ENCODE assay signal across 8 cellular contexts in genomic region chr6:158715330-158716311, GRCh38.
DNase-seq lines count a peak whose midpoint lies in the region; ATAC-seq, FAIRE-seq and TF ChIP-seq lines count a peak whose summit lies in the region.

No MANE protein-coding gene starts in this region.

- POLR2A ChIA-PET in K562 (lab: Yijun Ruan, JAX) = interaction anchor here (0.6 to 1.6 kb wide), 4 partner anchors 8 to 253 kb away, joined by 3 to 5 read pairs (median 4); no protein-coding TSS in a partner anchor

- CTCF ChIA-PET in K562 (lab: Yijun Ruan, JAX; ENCODE audit: low intra/inter-chr PET ratio) = no interaction called here
- CTCF ChIA-PET in Calu3 (lab: Charles Lee) = interaction anchor here (0.7 kb wide), 1 partner anchor 9 kb away, joined by 3 read pairs; no protein-coding TSS in a partner anchor

- in situ Hi-C loops in K562 (cut with MboI) = loop anchor here (25.0 kb wide), 1 partner anchor 272 kb away; no protein-coding TSS in a partner anchor

- H3K4me2 ChIP-seq in K562 (ENCODE audit: insufficient read depth, low read length) = peak overlapping the region; percentile 44; the same call in 1 of the 2 replicates

- TF ChIP-seq CTCF in K562 (IDR thresholded peaks at IDR 0.05 in 2 of 3, conservative IDR thresholded peaks at IDR 0.05 in 1 of 3; ENCODE audit: insufficient read depth in 2 of 3, low read depth in 1 of 3, low read length in 3 of 3) (no peak), body of pancreas (IDR thresholded peaks at IDR 0.05) (no peak), Calu3 (IDR thresholded peaks at IDR 0.05; ENCODE audit: unreplicated experiment) (no peak)

- intact Hi-C loops in K562 (cut with micrococcal nuclease) = no loop called here
- intact Hi-C loops in body of pancreas (cut with DNase I) = loop anchor here (5.0 kb wide), 1 partner anchor 257 kb away; no protein-coding TSS in a partner anchor
- intact Hi-C loops in Calu3 (cut with micrococcal nuclease; ENCODE audit: unreplicated experiment) = no loop called here

- H3K9me1 ChIP-seq in K562 (ENCODE audit: control insufficient read depth, insufficient read depth, low read length) = no peaks in the 10 kb centered on the region

- 0 out of 2 replicates have a peak, but pooled peaks cover 2% of the 10 kb centered on the region for H4K20me1 ChIP-seq in K562 (replicated peaks; ENCODE audit: control insufficient read depth, insufficient read depth, low read length)

- TF ChIP-seq EP300 in K562 (IDR thresholded peaks at IDR 0.05; ENCODE audit: low read length) = no peak

- peaks cover 92% of the 10 kb centered on the region for H3K36me3 Mint-ChIP-seq in activated T-cell treated with anti-CD3 and anti-CD28 coated beads, Interleukin-2, amount 50 U/mL, for 24 hours (ENCODE audit: low read depth)
- H3K36me3 Mint-ChIP-seq in Calu3 (ENCODE audit: insufficient read depth, unreplicated experiment) = peaks cover 16% of the 10 kb centered on the region

- H3K27ac Mint-ChIP-seq in activated T-cell treated with anti-CD3 and anti-CD28 coated beads, Interleukin-2, amount 50 U/mL, for 24 hours = peak overlapping the region; percentile 38
- no peak overlapping the region for H3K27ac Mint-ChIP-seq in Calu3 (ENCODE audit: unreplicated experiment)

- H3K27me3 ChIP-seq in K562 (ENCODE audit: control insufficient read depth in 2 of 2, insufficient read depth in 2 of 2, low read length in 2 of 2) (peaks cover 2 to 11% of the 10 kb centered on the region in 2 experiments; a peak in 3 of 5 replicates), body of pancreas (no peaks in the 10 kb centered on the region)

- no peaks in the 10 kb centered on the region for H3K79me2 ChIP-seq in K562 (ENCODE audit: control insufficient read depth, insufficient read depth, low read length)

- ATAC-seq in HG03159 (IDR thresholded peaks at IDR 0.05; ENCODE audit: unreplicated experiment) (peak; percentile 66), K562 (no peak), body of pancreas (no peak)

- no peaks in the 10 kb centered on the region for H3K9me3 Mint-ChIP-seq in activated T-cell treated with anti-CD3 and anti-CD28 coated beads, Interleukin-2, amount 50 U/mL, for 24 hours
- H3K9me3 Mint-ChIP-seq in Calu3 (ENCODE audit: low read depth, unreplicated experiment) = no peaks in the 10 kb centered on the region

- TF ChIP-seq POLR2A in K562 (conservative IDR thresholded peaks at IDR 0.05) (no peak), body of pancreas (IDR thresholded peaks at IDR 0.05) (no peak)

- no peak for TF ChIP-seq RAD21 in K562 (CRISPR knock-in tag; conservative IDR thresholded peaks at IDR 0.05 in 1 of 2, IDR thresholded peaks at IDR 0.05 in 1 of 2)

- H3K27ac ChIP-seq in K562 (ENCODE audit: extremely low read depth, low read depth, low read length) = no peak overlapping the region
- peak overlapping the region; percentile 30 for H3K27ac ChIP-seq in substantia nigra (ENCODE audit: low read depth, low read length, poor library complexity, severe bottlenecking)
- H3K27ac ChIP-seq in body of pancreas = peak overlapping the region in 1 of 4 donors; percentile 24

- FAIRE-seq in K562 (lab: Jason Lieb, UNC) = no peak

- no TSS peak for BruUV-seq in K562 (replicated peaks; lab: Mats Ljungman, UMichigan)
- no TSS peak for BruUV-seq in Calu3 (replicated peaks; lab: Mats Ljungman, UMichigan)

- peak overlapping the region; percentile 61 for H2AFZ ChIP-seq in K562 (ENCODE audit: low read depth, low read length)

- no peak overlapping the region for H3K4me3 ChIP-seq in K562
- H3K4me3 ChIP-seq in body of pancreas = no peak overlapping the region

- no peak overlapping the region for H3K4me3 Mint-ChIP-seq in activated T-cell treated with anti-CD3 and anti-CD28 coated beads, Interleukin-2, amount 50 U/mL, for 24 hours
- no peak overlapping the region for H3K4me3 Mint-ChIP-seq in Calu3 (ENCODE audit: low read depth, unreplicated experiment)

- H3K4me1 ChIP-seq in K562 (replicated peaks in 1 of 2; ENCODE audit: control insufficient read depth in 2 of 2, insufficient read depth in 2 of 2, low read length in 2 of 2) (peaks cover 3 to 8% of the 10 kb centered on the region in 2 experiments; a peak in 4 of 5 replicates), body of pancreas (peaks cover 8% of the 10 kb centered on the region)

- H3K4me1 Mint-ChIP-seq in activated T-cell treated with anti-CD3 and anti-CD28 coated beads, Interleukin-2, amount 50 U/mL, for 24 hours (ENCODE audit: low read depth) = peaks cover 55% of the 10 kb centered on the region
- H3K4me1 Mint-ChIP-seq in Calu3 (ENCODE audit: low read depth, unreplicated experiment) = peaks cover 51% of the 10 kb centered on the region

- H3K36me3 ChIP-seq in K562 (ENCODE audit: control insufficient read depth, insufficient read depth, low read length) = no peaks in the 10 kb centered on the region
- H3K36me3 ChIP-seq in body of pancreas (replicated peaks in 1 of 2; ENCODE audit: insufficient read depth in 1 of 2, low read depth in 2 of 2) = no peaks in the 10 kb centered on the region

- no peaks in the 10 kb centered on the region for H3K9me3 ChIP-seq in K562 (replicated peaks; ENCODE audit: control insufficient read depth, insufficient read depth, low read depth, low read length)
- no peaks in the 10 kb centered on the region for H3K9me3 ChIP-seq in body of pancreas

- no peaks in the 10 kb centered on the region for H3K27me3 Mint-ChIP-seq in activated T-cell treated with anti-CD3 and anti-CD28 coated beads, Interleukin-2, amount 50 U/mL, for 24 hours
- no peaks in the 10 kb centered on the region for H3K27me3 Mint-ChIP-seq in Calu3 (ENCODE audit: unreplicated experiment)

- 20% methylated on average over 13 of the region's 16 CpGs for WGBS in K562 (ENCODE audit: insufficient coverage, low coverage, missing lambda C conversion rate)
- 67 to 77% methylated on average over 12 to 13 of the region's 16 CpGs for WGBS in body of pancreas, 2 donors

- DNase-seq in activated T-cell treated with anti-CD3 and anti-CD28 coated beads, Interleukin-2, amount 50 U/mL, for 24 hours = no peak
- no peak for DNase-seq in activated T-cell treated with anti-CD3 and anti-CD28 coated beads, Interleukin-2, amount 50 U/mL, for 48 hours
- DNase-seq in K562 (ENCODE audit: extremely low read depth in 1 of 4, low spot score in 3 of 4) (peak in 3 of 4 experiments; percentile 38 to 49 (median 45)), substantia nigra (lab: John Stamatoyannopoulos, UW) (no peak), body of pancreas (no peak), Calu3 (no peak), HK-2 (ENCODE audit: unreplicated experiment) (no peak)

- no peak overlapping the region; a peak in 1 of 4 replicates for H3K9ac ChIP-seq in K562 (ENCODE audit: insufficient read depth in 1 of 2, low read depth in 2 of 2, low read length in 2 of 2)

TF ChIP-seq in K562, 482 proteins besides CTCF, POLR2A, EP300 and RAD21 (continues in another document):
- peak; percentile 40; the same call in 1 of the 2 replicates for TF ChIP-seq CBFA2T2 (conservative IDR thresholded peaks at IDR 0.05)
- TF ChIP-seq ZNF583 (CRISPR knock-in tag; IDR thresholded peaks at IDR 0.05) = 0 out of 2 replicates have a peak, but pooled peaks have one; percentile 38
- TF ChIP-seq SOX6 (IDR thresholded peaks at IDR 0.05) = no peak
- TF ChIP-seq NR2C2 (CRISPR knock-in tag; IDR thresholded peaks at IDR 0.05) = no peak
- TF ChIP-seq NR2C2 (tag; IDR thresholded peaks at IDR 0.05) = peak; percentile 63
- no peak for TF ChIP-seq RBM15 (IDR thresholded peaks at IDR 0.05; ENCODE audit: insufficient read depth, low read length)
- TF ChIP-seq PHB (CRISPR knock-in tag; IDR thresholded peaks at IDR 0.05) = 0 out of 2 replicates have a peak, but pooled peaks have one; percentile 38
- TF ChIP-seq ZEB2 (IDR thresholded peaks at IDR 0.05) = no peak
- TF ChIP-seq ZNF280B (CRISPR knock-in tag; IDR thresholded peaks at IDR 0.05) = no peak
- no peak for TF ChIP-seq NFXL1 (CRISPR knock-in tag; IDR thresholded peaks at IDR 0.05)
- no peak for TF ChIP-seq KLF6 (CRISPR knock-in tag; IDR thresholded peaks at IDR 0.05; ENCODE audit: borderline replicate concordance)
- TF ChIP-seq ZNF778 (CRISPR knock-in tag; IDR thresholded peaks at IDR 0.05) = no peak
- TF ChIP-seq, protein P1, sequence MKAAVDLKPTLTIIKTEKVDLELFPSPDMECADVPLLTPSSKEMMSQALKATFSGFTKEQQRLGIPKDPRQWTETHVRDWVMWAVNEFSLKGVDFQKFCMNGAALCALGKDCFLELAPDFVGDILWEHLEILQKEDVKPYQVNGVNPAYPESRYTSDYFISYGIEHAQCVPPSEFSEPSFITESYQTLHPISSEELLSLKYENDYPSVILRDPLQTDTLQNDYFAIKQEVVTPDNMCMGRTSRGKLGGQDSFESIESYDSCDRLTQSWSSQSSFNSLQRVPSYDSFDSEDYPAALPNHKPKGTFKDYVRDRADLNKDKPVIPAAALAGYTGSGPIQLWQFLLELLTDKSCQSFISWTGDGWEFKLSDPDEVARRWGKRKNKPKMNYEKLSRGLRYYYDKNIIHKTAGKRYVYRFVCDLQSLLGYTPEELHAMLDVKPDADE (conservative IDR thresholded peaks at IDR 0.05; ENCODE audit: control insufficient read depth, low read depth, low read length) = no peak
- TF ChIP-seq U2AF1 (optimal IDR thresholded peaks at IDR 0.05; ENCODE audit: low read depth, low read length) = no peak
- no peak for TF ChIP-seq ZNF143 (CRISPR knock-in tag; IDR thresholded peaks at IDR 0.05)
- peak; percentile 88 for TF ChIP-seq USF2 (CRISPR knock-in tag; IDR thresholded peaks at IDR 0.05)
- TF ChIP-seq TOE1 (IDR thresholded peaks at IDR 0.05; ENCODE audit: borderline replicate concordance) = 0 out of 2 replicates have a peak, but pooled peaks have one; percentile 19
- TF ChIP-seq TOE1 (CRISPR knock-in tag; IDR thresholded peaks at IDR 0.05; ENCODE audit: borderline replicate concordance, low read depth) = no peak

Comparison
In these comparisons a context has a peak if more than half of its experiments do, and no peak if none do; other contexts are left out.
1. DNase-seq: peak in K562 (3 of 4); none in activated T-cell treated with anti-CD3 and anti-CD28 coated beads, Interleukin-2, amount 50 U/mL, for 24 hours (single experiment), activated T-cell treated with anti-CD3 and anti-CD28 coated beads, Interleukin-2, amount 50 U/mL, for 48 hours (0 of 2), substantia nigra (0 of 49), body of pancreas (0 of 4), Calu3 (single experiment) and HK-2 (single experiment).